ENCODE assay signal across 11 cellular contexts in genomic region chr3:71658131-71658530, GRCh38.
A peak's percentile ranks its signal among the peaks of the same experiment; 100 is the strongest.
DNase-seq lines count a peak whose midpoint lies in the region; ATAC-seq, FAIRE-seq and TF ChIP-seq lines count a peak whose summit lies in the region.
"Had no signal": no experiment of that assay in that cellular context is flagged by ENCODE, and none has a peak within 500 bp of the region (broad histone marks: within the 10 kb centered on the region; RNA-seq: fewer than 3 reads in every experiment).

No MANE protein-coding gene starts in this region.

- H3K9ac ChIP-seq in fibroblast of lung (ENCODE audit: insufficient read depth, low read length), result no peak overlapping the region

- 12 to 18% methylated on average over 7 of the region's 7 CpGs for WGBS in pancreas, 2 donors

- intact Hi-C loops in pancreas (cut with DNase I), result no loop called here

- peak; percentile 17 for FAIRE-seq in pancreas (lab: Jason Lieb, UNC)
- FAIRE-seq: G401.6 had no signal

- H3K9me3 ChIP-seq in fibroblast of lung (ENCODE audit: control insufficient read depth, insufficient read depth, low read depth, low read length) (no peaks in the 10 kb centered on the region), pancreas (no peaks in the 10 kb centered on the region)

- peak; percentile 16 for DNase-seq in DMS79 treated with DMSO at 0.1 percent for 48 hours (lab: John Stamatoyannopoulos, UW)
- peak; percentile 10 for DNase-seq in NCI-H774 (lab: John Stamatoyannopoulos, UW)
- peak; percentile 53 to 71 for DNase-seq in fibroblast of lung (ENCODE audit: low read depth in 2 of 2)
- peak; percentile 93 to 98 (median 95) for DNase-seq in pancreas
- no peak for DNase-seq in GF-D8 (lab: John Stamatoyannopoulos, UW)
- no peak for DNase-seq in NAMALWA (ENCODE audit: low spot score)
- DNase-seq: activated CD4-positive, CD25-positive, alpha-beta regulatory T cell; effector memory CD8-positive, alpha-beta T cell had no signal

- H3K36me3 ChIP-seq in fibroblast of lung (ENCODE audit: control insufficient read depth, insufficient read depth, low read length), result no peaks in the 10 kb centered on the region
- H3K36me3 ChIP-seq in pancreas, result no peaks in the 10 kb centered on the region

- H3K4me3 ChIP-seq in fibroblast of lung (replicated peaks in 1 of 4; ENCODE audit: control extremely low read depth in 1 of 4, insufficient read depth in 1 of 4, low read depth in 3 of 4, low read length in 4 of 4) (no peak overlapping the region), pancreas (no peak overlapping the region)

- ATAC-seq in pancreas (peak; percentile 85 to 93 (median 90)), GM19023 (IDR thresholded peaks at IDR 0.05; ENCODE audit: unreplicated experiment) (no peak), HG03045 (IDR thresholded peaks at IDR 0.05; ENCODE audit: unreplicated experiment) (no peak)
- ATAC-seq: effector memory CD8-positive, alpha-beta T cell had no signal

- H4K20me1 ChIP-seq in fibroblast of lung (ENCODE audit: control insufficient read depth, extremely low read depth, insufficient read depth, low read length), result no peaks in the 10 kb centered on the region

- no peak overlapping the region for H2AFZ ChIP-seq in fibroblast of lung (ENCODE audit: low read length)

- peaks cover 2% of the 10 kb centered on the region for H3K27me3 ChIP-seq in fibroblast of lung (ENCODE audit: control insufficient read depth, insufficient read depth, low read length)
- H3K27me3 ChIP-seq in pancreas, result no peaks in the 10 kb centered on the region

- no peaks in the 10 kb centered on the region for H3K4me1 ChIP-seq in fibroblast of lung (ENCODE audit: control insufficient read depth, extremely low read depth, insufficient read depth, low read length)
- peaks cover 15 to 29% (median 22%) of the 10 kb centered on the region in 3 donors for H3K4me1 ChIP-seq in pancreas

- no peak overlapping the region for H3K27ac ChIP-seq in fibroblast of lung (ENCODE audit: insufficient read depth, low read length)
- H3K27ac ChIP-seq in pancreas, result peak overlapping the region; percentile 59 to 91 (median 74)

- no peak overlapping the region for H3K4me2 ChIP-seq in fibroblast of lung (ENCODE audit: extremely low read depth, insufficient read depth, low read length)

- no peak for TF ChIP-seq CTCF in fibroblast of lung (conservative IDR thresholded peaks at IDR 0.05 in 1 of 2, IDR thresholded peaks at IDR 0.05 in 1 of 2; ENCODE audit: low read depth in 1 of 2, low read length in 2 of 2)
- no peak for TF ChIP-seq CTCF in pancreas (IDR thresholded peaks at IDR 0.05)

- H3K79me2 ChIP-seq in fibroblast of lung (ENCODE audit: control insufficient read depth, insufficient read depth, low read length), result no peaks in the 10 kb centered on the region

Comparison
In these comparisons a context has a peak if more than half of its experiments do, and no peak if none do; other contexts are left out.
1. DNase-seq: peak in DMS79 treated with DMSO at 0.1 percent for 48 hours (single experiment), NCI-H774 (single experiment), fibroblast of lung (2 of 2) and pancreas (6 of 6); none in GF-D8 (single experiment) and NAMALWA (single experiment).
2. ATAC-seq: peak in pancreas (4 of 4); none in GM19023 (single experiment) and HG03045 (single experiment).